Comparison of ENCODE assay signal across 1 cellular context in genomic region chr19:1251233-1251502, GRCh38.
TF ChIP-seq lines count a peak whose summit lies in the region.

No MANE protein-coding gene starts in this region.

TF ChIP-seq in endothelial cell of umbilical vein, 7 proteins besides CTCF, POLR2A, EP300 and RAD21:
- TF ChIP-seq EZH2 (IDR thresholded peaks at IDR 0.05; ENCODE audit: borderline replicate concordance, low read depth, low read length, severe bottlenecking) (no peak), GATA2 (IDR thresholded peaks at IDR 0.05; ENCODE audit: insufficient read depth, insufficient read length, low read depth, low read length) (no peak), JUN (IDR thresholded peaks at IDR 0.05; ENCODE audit: borderline replicate concordance, insufficient read depth, insufficient read length, low read depth) (no peak), POLR2AphosphoS5 (IDR thresholded peaks at IDR 0.05; ENCODE audit: insufficient read depth, low read depth, low read length) (no peak), FOS (IDR thresholded peaks at IDR 0.05; ENCODE audit: borderline replicate concordance, insufficient read depth, low read length) (no peak), MAX (IDR thresholded peaks at IDR 0.05; ENCODE audit: insufficient read depth, insufficient read length) (no peak), MYC (IDR thresholded peaks at IDR 0.05; ENCODE audit: low read depth, low read length) (no peak)
